ENCODE assay signal across 3 cellular contexts in genomic region chr20:18908109-18908508, GRCh38.
"Had no signal": no experiment of that assay in that cellular context is flagged by ENCODE, and none has a peak within 500 bp of the region (broad histone marks: within the 10 kb centered on the region; RNA-seq: fewer than 3 reads in every experiment).

No MANE protein-coding gene starts in this region.

- ATAC-seq: GM12878 had no signal

- H3K4me3 ChIP-seq: GM12878 had no signal

- DNase-seq: GDM1, GF-D8 had no signal
